Comparison of ENCODE assay signal across 20 cellular contexts in genomic region chr1:247401310-247402098, GRCh38. TPM values are rescaled to one million over a fixed set of nuclear protein-coding genes. Genes with fewer than 3 reads are reported as not detected.
DNase-seq lines count a peak whose midpoint lies in the region; TF ChIP-seq lines count a peak whose summit lies in the region.
"Had no signal": no experiment of that assay in that cellular context is flagged by ENCODE, and none has a peak within 500 bp of the region (broad histone marks: within the 10 kb centered on the region; RNA-seq: fewer than 3 reads in every experiment).

No MANE protein-coding gene starts in this region.

- DNase-seq in NCI-H510A treated with DMSO at 0.1 percent for 48 hours (lab: John Stamatoyannopoulos, UW) (peak; percentile 21), NCI-H510A (lab: John Stamatoyannopoulos, UW) (no peak), NCI-H1092 treated with DMSO at 0.1 percent for 48 hours (lab: John Stamatoyannopoulos, UW) (peak; percentile 40), SHP77 (lab: John Stamatoyannopoulos, UW) (peak; percentile 94), transverse colon (peak; percentile 64), DMS114 treated with DMSO at 0.1 percent for 48 hours (lab: John Stamatoyannopoulos, UW; ENCODE audit: unreplicated experiment) (no peak)
- no peak for DNase-seq in activated T-cell treated with anti-CD3 and anti-CD28 coated beads, Interleukin-2, amount 50 U/mL, for 1 hour
- DNase-seq in activated T-helper 2 cell treated with anti-CD3 and anti-CD28 coated beads, Interferon-gamma antibody, Interleukin-2, Interleukin-4, amounts not matched to agents 10 μg/mL and 5 μg/mL and 100 μg/mL, durations not matched to agents 14 hours and 24 hours and 36 hours (ENCODE audit: low spot score) = no peak
- DNase-seq: activated CD8-positive, alpha-beta memory T cell treated with anti-CD3 and anti-CD28 coated beads, Interleukin-2, amount 10 ng/mL, durations not matched to agents 7 days and 5 days; DND-41; effector CD8-positive, alpha-beta T cell; foreskin fibroblast; KBM-7; spleen had no signal

- H3K36me3 ChIP-seq in transverse colon = no peaks in the 10 kb centered on the region
- H3K36me3 ChIP-seq: spleen had no signal

- TF ChIP-seq CTCF in transverse colon (IDR thresholded peaks at IDR 0.05) = no peak

- no peak overlapping the region for H3K27ac Mint-ChIP-seq in activated T-helper 2 cell treated with anti-CD3 and anti-CD28 coated beads, Interferon-gamma antibody, Interleukin-2, Interleukin-4, amounts not matched to agents 10 μg/mL and 5 μg/mL and 100 μg/mL, durations not matched to agents 14 hours and 24 hours and 36 hours
- H3K27ac Mint-ChIP-seq: activated CD8-positive, alpha-beta memory T cell treated with anti-CD3 and anti-CD28 coated beads, Interleukin-2, amount 10 ng/mL, durations not matched to agents 7 days and 5 days; activated naive CD4-positive, alpha-beta T cell treated with anti-CD3 and anti-CD28 coated beads, Interleukin-2, amount 50 U/mL, for 24 hours; mesothelial cell of epicardium had no signal

- intact Hi-C loops in transverse colon (cut with DNase I; ENCODE audit: low total_unique reads) = no loop called here
- intact Hi-C loops in activated T-helper 2 cell treated with anti-CD3 and anti-CD28 coated beads, Interferon-gamma antibody, Interleukin-2, Interleukin-4, amounts not matched to agents 10 μg/mL and 5 μg/mL and 100 μg/mL, durations not matched to agents 14 hours and 24 hours and 36 hours (cut with micrococcal nuclease) = loop anchor here (10.0 kb wide), 1 partner anchor 187 kb away; no protein-coding TSS in a partner anchor

- no peak overlapping the region for H3K4me3 Mint-ChIP-seq in activated T-helper 2 cell treated with anti-CD3 and anti-CD28 coated beads, Interferon-gamma antibody, Interleukin-2, Interleukin-4, amounts not matched to agents 10 μg/mL and 5 μg/mL and 100 μg/mL, durations not matched to agents 14 hours and 24 hours and 36 hours (ENCODE audit: low read depth)
- H3K4me3 Mint-ChIP-seq: activated CD8-positive, alpha-beta memory T cell treated with anti-CD3 and anti-CD28 coated beads, Interleukin-2, amount 10 ng/mL, durations not matched to agents 7 days and 5 days; activated naive CD4-positive, alpha-beta T cell treated with anti-CD3 and anti-CD28 coated beads, Interleukin-2, amount 50 U/mL, for 24 hours; mesothelial cell of epicardium had no signal

- peaks cover 0 to 17% (median 8%) of the 10 kb centered on the region in 4 donors for H3K4me1 ChIP-seq in transverse colon

- H3K36me3 Mint-ChIP-seq in activated T-helper 2 cell treated with anti-CD3 and anti-CD28 coated beads, Interferon-gamma antibody, Interleukin-2, Interleukin-4, amounts not matched to agents 10 μg/mL and 5 μg/mL and 100 μg/mL, durations not matched to agents 14 hours and 24 hours and 36 hours (ENCODE audit: low read depth) = no peaks in the 10 kb centered on the region
- H3K36me3 Mint-ChIP-seq: activated CD8-positive, alpha-beta memory T cell treated with anti-CD3 and anti-CD28 coated beads, Interleukin-2, amount 10 ng/mL, durations not matched to agents 7 days and 5 days; activated naive CD4-positive, alpha-beta T cell treated with anti-CD3 and anti-CD28 coated beads, Interleukin-2, amount 50 U/mL, for 24 hours; mesothelial cell of epicardium had no signal

- no peak overlapping the region for H3K4me3 ChIP-seq in transverse colon
- H3K4me3 ChIP-seq: spleen had no signal

- peak overlapping the region; percentile 51 to 63 (median 56) for H3K27ac ChIP-seq in transverse colon
- H3K27ac ChIP-seq: VCaP had no signal

- H3K27me3 Mint-ChIP-seq in activated T-helper 2 cell treated with anti-CD3 and anti-CD28 coated beads, Interferon-gamma antibody, Interleukin-2, Interleukin-4, amounts not matched to agents 10 μg/mL and 5 μg/mL and 100 μg/mL, durations not matched to agents 14 hours and 24 hours and 36 hours (ENCODE audit: low read depth) = peaks cover 54% of the 10 kb centered on the region
- H3K27me3 Mint-ChIP-seq: activated naive CD4-positive, alpha-beta T cell treated with anti-CD3 and anti-CD28 coated beads, Interleukin-2, amount 50 U/mL, for 24 hours had no signal

- no peaks in the 10 kb centered on the region for H3K9me3 ChIP-seq in transverse colon
- H3K9me3 ChIP-seq: spleen had no signal

- no peaks in the 10 kb centered on the region for H3K27me3 ChIP-seq in transverse colon
- H3K27me3 ChIP-seq: spleen had no signal

- WGBS in transverse colon (ENCODE audit: low coverage in 1 of 2), 2 donors = 62 to 63% methylated on average over 9 to 10 of the region's 10 CpGs

- H3K4me1 Mint-ChIP-seq in activated T-helper 2 cell treated with anti-CD3 and anti-CD28 coated beads, Interferon-gamma antibody, Interleukin-2, Interleukin-4, amounts not matched to agents 10 μg/mL and 5 μg/mL and 100 μg/mL, durations not matched to agents 14 hours and 24 hours and 36 hours (ENCODE audit: low read depth) = peaks cover 2% of the 10 kb centered on the region

- in situ Hi-C loops in transverse colon (cut with MboI; ENCODE audit: low pct_ligation_motif_present in 1 of 4, low pct_unique_long_range_greater_than_20kb in 1 of 4, low sequenced_read_pairs in 3 of 4) = no loop called here

- TF ChIP-seq EP300 in transverse colon (IDR thresholded peaks at IDR 0.05; ENCODE audit: low read depth) = no peak

- no peaks in the 10 kb centered on the region for H3K9me3 Mint-ChIP-seq in activated T-helper 2 cell treated with anti-CD3 and anti-CD28 coated beads, Interferon-gamma antibody, Interleukin-2, Interleukin-4, amounts not matched to agents 10 μg/mL and 5 μg/mL and 100 μg/mL, durations not matched to agents 14 hours and 24 hours and 36 hours
- H3K9me3 Mint-ChIP-seq: activated naive CD4-positive, alpha-beta T cell treated with anti-CD3 and anti-CD28 coated beads, Interleukin-2, amount 50 U/mL, for 24 hours had no signal

- no peak for TF ChIP-seq POLR2A in transverse colon (IDR thresholded peaks at IDR 0.05)

RNA-seq across cellular contexts. Expression of gene NLRP3, which starts 14.5 kb away (rescaled TPM):
- total RNA-seq in transverse colon = 1 to 10 TPM in 1 of 4 donors, under 1 TPM in 2, not detected in 1; 0.75 to 1.7 (median 0.82) TPM
- 0.09 and 0.30 TPM in 2 replicates for total RNA-seq in activated T-helper 2 cell treated with anti-CD3 and anti-CD28 coated beads, Interferon-gamma antibody, Interleukin-2, Interleukin-4, amounts not matched to agents 10 μg/mL and 5 μg/mL and 100 μg/mL, durations not matched to agents 14 hours and 24 hours and 36 hours
- total RNA-seq: NCI-H460 had no signal

RNA-seq across cellular contexts. Expression of gene OR2B11, which starts 56.4 kb away (rescaled TPM):
- total RNA-seq in transverse colon = not detected
- not detected in 2 replicates for total RNA-seq in activated T-helper 2 cell treated with anti-CD3 and anti-CD28 coated beads, Interferon-gamma antibody, Interleukin-2, Interleukin-4, amounts not matched to agents 10 μg/mL and 5 μg/mL and 100 μg/mL, durations not matched to agents 14 hours and 24 hours and 36 hours
- total RNA-seq: activated CD8-positive, alpha-beta memory T cell treated with anti-CD3 and anti-CD28 coated beads, Interleukin-2, amount 10 ng/mL, durations not matched to agents 7 days and 5 days; mesothelial cell of epicardium; NCI-H460; osteoblast; SK-MEL-5; spleen had no signal

Comparison
In these comparisons a context has a peak if more than half of its experiments do, and no peak if none do; other contexts are left out.
1. DNase-seq: peak in NCI-H510A treated with DMSO at 0.1 percent for 48 hours (single experiment), NCI-H1092 treated with DMSO at 0.1 percent for 48 hours (single experiment), SHP77 (2 of 2) and transverse colon (single experiment); none in NCI-H510A (single experiment), activated T-cell treated with anti-CD3 and anti-CD28 coated beads, Interleukin-2, amount 50 U/mL, for 1 hour (single experiment), activated T-helper 2 cell treated with anti-CD3 and anti-CD28 coated beads, Interferon-gamma antibody, Interleukin-2, Interleukin-4, amounts not matched to agents 10 μg/mL and 5 μg/mL and 100 μg/mL, durations not matched to agents 14 hours and 24 hours and 36 hours (single experiment) and DMS114 treated with DMSO at 0.1 percent for 48 hours (single experiment).